ENCODE assay signal across 8 cellular contexts in genomic region chr3:180594631-180595348, GRCh38. TPM values are rescaled to one million over a fixed set of nuclear protein-coding genes. Genes with fewer than 3 reads are reported as not detected.
DNase-seq lines count a peak whose midpoint lies in the region; ATAC-seq and TF ChIP-seq lines count a peak whose summit lies in the region.

No MANE protein-coding gene starts in this region.

- intact Hi-C loops in thyroid gland (cut with DNase I), result no loop called here

- H3K27me3 ChIP-seq in brain microvascular endothelial cell (replicated peaks) (no peaks in the 10 kb centered on the region), thyroid gland (no peaks in the 10 kb centered on the region), upper lobe of left lung (no peaks in the 10 kb centered on the region)

- peak; percentile 15 for DNase-seq in DMS79 treated with DMSO at 0.1 percent for 48 hours (lab: John Stamatoyannopoulos, UW)
- DNase-seq in DMS79 (lab: John Stamatoyannopoulos, UW), result no peak
- DNase-seq in NCI-H2171 (lab: John Stamatoyannopoulos, UW), result peak; percentile 48
- DNase-seq in brain microvascular endothelial cell, result no peak
- DNase-seq in pulmonary artery endothelial cell (ENCODE audit: low read depth, low spot score), result peak; percentile 1
- no peak for DNase-seq in thyroid gland
- DNase-seq in upper lobe of left lung, result no peak

- TF ChIP-seq CTCF in brain microvascular endothelial cell (IDR thresholded peaks at IDR 0.05; ENCODE audit: low read depth, low read length, missing control alignments) (peak; percentile 44), thyroid gland (IDR thresholded peaks at IDR 0.05) (no peak), upper lobe of left lung (IDR thresholded peaks at IDR 0.05) (no peak)

- in situ Hi-C loops in brain microvascular endothelial cell (cut with HindIII; ENCODE audit: low pct_ligation_motif_present, low sequenced_read_pairs), result no loop called here

- H3K4me3 ChIP-seq in brain microvascular endothelial cell (ENCODE audit: low read depth, low read length) (no peak overlapping the region), thyroid gland (replicated peaks in 1 of 3) (no peak overlapping the region), upper lobe of left lung (no peak overlapping the region)

- ATAC-seq in HG02623 (IDR thresholded peaks at IDR 0.05; ENCODE audit: unreplicated experiment) (peak; percentile 73), upper lobe of left lung (ENCODE audit: low FRiP score in 2 of 2) (no peak)

- H3K27ac ChIP-seq in brain microvascular endothelial cell (no peak overlapping the region), thyroid gland (no peak overlapping the region), upper lobe of left lung (no peak overlapping the region)

- no peak for TF ChIP-seq EP300 in upper lobe of left lung (IDR thresholded peaks at IDR 0.05)

- no peaks in the 10 kb centered on the region for H3K4me1 ChIP-seq in thyroid gland
- no peaks in the 10 kb centered on the region for H3K4me1 ChIP-seq in upper lobe of left lung

- H3K36me3 ChIP-seq in brain microvascular endothelial cell (replicated peaks) (no peaks in the 10 kb centered on the region), thyroid gland (no peaks in the 10 kb centered on the region), upper lobe of left lung (no peaks in the 10 kb centered on the region)

- H3K9me3 ChIP-seq in thyroid gland (no peaks in the 10 kb centered on the region), upper lobe of left lung (no peaks in the 10 kb centered on the region)

- TF ChIP-seq POLR2A in thyroid gland (IDR thresholded peaks at IDR 0.05), result no peak
- no peak for TF ChIP-seq POLR2A in upper lobe of left lung (IDR thresholded peaks at IDR 0.05)

RNA-seq across cellular contexts. Expression of gene TTC14, which starts 7.2 kb away (rescaled TPM):
- total RNA-seq in pulmonary artery endothelial cell, result 38.3 and 48.4 TPM in 2 replicates
- total RNA-seq in thyroid gland, result 10 to 100 TPM; 67.7 to 81.3 (median 71.4) TPM
- total RNA-seq in upper lobe of left lung, result 100 to 1,000 TPM in 1 of 6 donors, 10 to 100 TPM in 5; 34.8 to 174 (median 47.2) TPM

Comparison
In these comparisons a context has a peak if more than half of its experiments do, and no peak if none do; other contexts are left out.
1. DNase-seq: peak in DMS79 treated with DMSO at 0.1 percent for 48 hours (single experiment), NCI-H2171 (single experiment) and pulmonary artery endothelial cell (single experiment); none in DMS79 (single experiment), brain microvascular endothelial cell (single experiment), thyroid gland (0 of 2) and upper lobe of left lung (0 of 2).